Comparison of ENCODE assay signal across 22 cellular contexts in genomic region chr19:15727724-15728123, GRCh38. TPM values are rescaled to one million over a fixed set of nuclear protein-coding genes. Genes with fewer than 3 reads are reported as not detected.
DNase-seq lines count a peak whose midpoint lies in the region; ATAC-seq lines count a peak whose summit lies in the region.
"Had no signal": no experiment of that assay in that cellular context is flagged by ENCODE, and none has a peak within 500 bp of the region (broad histone marks: within the 10 kb centered on the region; RNA-seq: fewer than 3 reads in every experiment).

TSS of gene OR10H2 (plus strand) at chr19:15728024. CDS start at chr19:15728044, 20 bp downstream.

- H3K4ac ChIP-seq in trophoblast cell (ENCODE audit: low read depth, low read length): no peak within 1 kb of the TSS

- peak within 1 kb of the TSS; percentile 45 for H3K4me3 ChIP-seq in trophoblast cell (ENCODE audit: low read depth, low read length)
- H3K4me3 ChIP-seq: BLaER1 had no signal

- peaks cover 53% of the 10 kb centered on the region for H3K27me3 Mint-ChIP-seq in stimulated activated naive CD8-positive, alpha-beta T cell treated with anti-CD3 and anti-CD28 coated beads, Interleukin-15, amount 100 ng/mL, for 72 hours
- H3K27me3 Mint-ChIP-seq in T-helper 17 cell: peaks cover 55% of the 10 kb centered on the region

- H3K4me1 ChIP-seq in trophoblast cell (ENCODE audit: control insufficient read depth in 1 of 2, insufficient read depth in 2 of 2, low read length in 2 of 2): no peaks in the 10 kb centered on the region
- H3K4me1 ChIP-seq: BE2C, BLaER1 had no signal

- H3K27me3 ChIP-seq in trophoblast cell (ENCODE audit: insufficient read depth, low read length): no peaks in the 10 kb centered on the region
- H3K27me3 ChIP-seq: BE2C, BLaER1 had no signal

- no peak within 1 kb of the TSS for H4K12ac ChIP-seq in trophoblast cell (ENCODE audit: low read depth, low read length)

- no peak within 1 kb of the TSS for H3K4me3 Mint-ChIP-seq in stimulated activated naive CD8-positive, alpha-beta T cell treated with anti-CD3 and anti-CD28 coated beads, Interleukin-15, amount 100 ng/mL, for 72 hours
- peak within 1 kb of the TSS; percentile 60 for H3K4me3 Mint-ChIP-seq in T-helper 17 cell
- H3K4me3 Mint-ChIP-seq: CD14-positive monocyte; CD4-positive, alpha-beta memory T cell; CD4-positive, CD25-positive, alpha-beta regulatory T cell; CD8-positive, alpha-beta memory T cell had no signal

- no peak within 1 kb of the TSS for H3K9ac ChIP-seq in trophoblast cell (ENCODE audit: low read length)
- H3K9ac ChIP-seq: BLaER1 had no signal

- H2AK5ac ChIP-seq in trophoblast cell (ENCODE audit: low read length): no peak within 1 kb of the TSS

- no peak within 1 kb of the TSS for H2AFZ ChIP-seq in trophoblast cell (ENCODE audit: insufficient read depth, low read length, poor library complexity)

- H3K4me1 Mint-ChIP-seq in stimulated activated naive CD8-positive, alpha-beta T cell treated with anti-CD3 and anti-CD28 coated beads, Interleukin-15, amount 100 ng/mL, for 72 hours: peaks cover 3% of the 10 kb centered on the region
- peaks cover 11% of the 10 kb centered on the region for H3K4me1 Mint-ChIP-seq in T-helper 17 cell
- H3K4me1 Mint-ChIP-seq: CD14-positive monocyte had no signal

- H2BK12ac ChIP-seq in trophoblast cell (ENCODE audit: low read length): no peak within 1 kb of the TSS

- H3K4me2 ChIP-seq in trophoblast cell (ENCODE audit: low read length): no peak within 1 kb of the TSS
- H3K4me2 ChIP-seq: BLaER1 had no signal

- no peaks in the 10 kb centered on the region for H3K79me2 ChIP-seq in trophoblast cell (ENCODE audit: control insufficient read depth, insufficient read depth, low read length, poor library complexity)

- no peaks in the 10 kb centered on the region for H3K79me1 ChIP-seq in trophoblast cell (ENCODE audit: low read length)

- no peaks in the 10 kb centered on the region for H3K36me3 Mint-ChIP-seq in T-helper 17 cell (ENCODE audit: low read depth)
- H3K36me3 Mint-ChIP-seq: CD14-positive monocyte; CD4-positive, alpha-beta memory T cell; CD4-positive, CD25-positive, alpha-beta regulatory T cell; CD8-positive, alpha-beta memory T cell had no signal

- H3K9me3 Mint-ChIP-seq in stimulated activated naive CD8-positive, alpha-beta T cell treated with anti-CD3 and anti-CD28 coated beads, Interleukin-15, amount 100 ng/mL, for 72 hours: no peaks in the 10 kb centered on the region

- H3K27ac ChIP-seq in trophoblast cell (ENCODE audit: low read depth, low read length): no peak within 1 kb of the TSS
- H3K27ac ChIP-seq: BLaER1 had no signal

- WGBS in trophoblast cell (ENCODE audit: extremely low coverage, insufficient coverage, insufficient read length): no CpG with 5 or more reads among the region's 5 CpGs

- no peak within 1 kb of the TSS for H3K14ac ChIP-seq in trophoblast cell (ENCODE audit: low read length)

- H3K9me3 ChIP-seq in T-helper 17 cell (ENCODE audit: control insufficient read depth, low read length, poor library complexity, severe bottlenecking) (no peaks in the 10 kb centered on the region), trophoblast cell (ENCODE audit: insufficient read depth, low read depth, low read length) (peaks cover 25% of the 10 kb centered on the region)
- H3K9me3 ChIP-seq: BE2C, BLaER1 had no signal

- H3K27ac Mint-ChIP-seq in stimulated activated naive CD8-positive, alpha-beta T cell treated with anti-CD3 and anti-CD28 coated beads, Interleukin-15, amount 100 ng/mL, for 72 hours: peak within 1 kb of the TSS; percentile 16 to 17
- no peak within 1 kb of the TSS for H3K27ac Mint-ChIP-seq in T-helper 17 cell
- H3K27ac Mint-ChIP-seq: CD4-positive, CD25-positive, alpha-beta regulatory T cell had no signal

- ATAC-seq in stimulated activated naive CD8-positive, alpha-beta T cell treated with anti-CD3 and anti-CD28 coated beads, Interleukin-15, amount 100 ng/mL, for 72 hours: no peak
- no peak for ATAC-seq in stimulated activated naive CD8-positive, alpha-beta T cell treated with anti-CD3 and anti-CD28 coated beads, Interleukin-15, Interleukin-2, amounts not matched to agents 100 U/mL and 50 U/mL, for 24 hours
- no peak for ATAC-seq in T-helper 17 cell

- H3K18ac ChIP-seq in trophoblast cell (ENCODE audit: low read length): no peak within 1 kb of the TSS

- no peaks in the 10 kb centered on the region for H3K36me3 ChIP-seq in trophoblast cell (ENCODE audit: control insufficient read depth in 1 of 2, insufficient read depth in 2 of 2, low read length in 2 of 2)
- H3K36me3 ChIP-seq: BE2C, BLaER1 had no signal

- H4K91ac ChIP-seq in trophoblast cell (ENCODE audit: low read depth, low read length): no peak within 1 kb of the TSS

- no peak within 1 kb of the TSS for H2BK120ac ChIP-seq in trophoblast cell (ENCODE audit: insufficient read depth, low read length, poor library complexity)

- no peak within 1 kb of the TSS for H3K23ac ChIP-seq in trophoblast cell (ENCODE audit: low read length)

- H4K8ac ChIP-seq in trophoblast cell (ENCODE audit: low read depth, low read length): no peak within 1 kb of the TSS

- no peak within 1 kb of the TSS for H2BK5ac ChIP-seq in trophoblast cell (ENCODE audit: low read depth, low read length, poor library complexity)

- DNase-seq in stimulated activated naive CD8-positive, alpha-beta T cell treated with anti-CD3 and anti-CD28 coated beads, Interleukin-15, amount 100 ng/mL, for 72 hours: no peak
- no peak for DNase-seq in stimulated activated naive CD8-positive, alpha-beta T cell treated with anti-CD3 and anti-CD28 coated beads, Interleukin-15, Interleukin-2, amounts not matched to agents 100 U/mL and 50 U/mL, for 24 hours
- DNase-seq in T-helper 17 cell: no peak
- DNase-seq in trophoblast cell: no peak
- no peak for DNase-seq in DMS153 treated with DMSO at 0.1 percent for 48 hours (lab: John Stamatoyannopoulos, UW; ENCODE audit: unreplicated experiment)
- DNase-seq in activated T-cell treated with anti-CD3 and anti-CD28 coated beads, Interleukin-2, amount 50 U/mL, for 1 hour: no peak
- DNase-seq: 8988T; ACHN; BE2C; C1 segment of cervical spinal cord; CD4-positive, alpha-beta memory T cell; CD4-positive, CD25-positive, alpha-beta regulatory T cell; CD8-positive, alpha-beta memory T cell; COR-L47; DMS 273 treated with DMSO at 0.1 percent for 48 hours; DMS153; DMS79 treated with DMSO at 0.1 percent for 48 hours; GF-D8 had no signal

RNA-seq across cellular contexts. Expression of gene OR10H2, which starts in this region (rescaled TPM):
- not detected for total RNA-seq in T-helper 17 cell
- polyA plus RNA-seq in trophoblast cell (2013): not detected in 2 replicates
- total RNA-seq: A673; CD4-positive, alpha-beta memory T cell; CD4-positive, CD25-positive, alpha-beta regulatory T cell; CD8-positive, alpha-beta memory T cell had no signal
- polyA plus RNA-seq: AG04450; CD14-positive monocyte; CD4-positive, alpha-beta memory T cell; CD4-positive, CD25-positive, alpha-beta regulatory T cell; CD8-positive, alpha-beta memory T cell had no signal
